In genomic region chr6:87832025-87832825, GRCh38 we compare ENCODE assay signal across 8 cellular contexts.
A peak's percentile ranks its signal among the peaks of the same experiment; 100 is the strongest.
DNase-seq lines count a peak whose midpoint lies in the region; ATAC-seq lines count a peak whose summit lies in the region.

No MANE protein-coding gene starts in this region.

- ATAC-seq in GM18517 (IDR thresholded peaks at IDR 0.05; ENCODE audit: unreplicated experiment) (peak; percentile 71), HG03064 (IDR thresholded peaks at IDR 0.05; ENCODE audit: low read depth, unreplicated experiment) (peak; percentile 52), left colon (peak; percentile 62)

- H3K9ac ChIP-seq in BLaER1 treated with 17β-estradiol and CSF1 and Interleukin-3, amounts not matched to agents 10 nM and 100 nM: peak overlapping the region in 3 of 11 experiments; percentile 29 to 47 (median 34); a peak in 4 of 22 replicates
- peak overlapping the region; percentile 6 to 87 (median 53) for H3K9ac ChIP-seq in subcutaneous abdominal adipose tissue (ENCODE audit: low read length in 5 of 5)

- peak overlapping the region; percentile 18 to 53 (median 37); a peak in 13 of 22 replicates for H3K4me2 ChIP-seq in BLaER1 treated with 17β-estradiol and CSF1 and Interleukin-3, amounts not matched to agents 10 nM and 100 nM

- H3K9me3 ChIP-seq in BLaER1 treated with 17β-estradiol and CSF1 and Interleukin-3, amounts not matched to agents 10 nM and 100 nM (replicated peaks in 1 of 11): no peaks in the 10 kb centered on the region
- H3K9me3 ChIP-seq in subcutaneous abdominal adipose tissue (ENCODE audit: control insufficient read depth in 5 of 5, low read length in 5 of 5): no peaks in the 10 kb centered on the region

- DNase-seq in NCI-H2227 (lab: John Stamatoyannopoulos, UW; ENCODE audit: unreplicated experiment) (peak; percentile 14), amniotic epithelial cell (ENCODE audit: low read depth) (peak; percentile 19), left colon (no peak), HuH-7 (ENCODE audit: low spot score) (no peak)

- no peaks in the 10 kb centered on the region for H4K20me1 ChIP-seq in BLaER1 treated with 17β-estradiol and CSF1 and Interleukin-3, amounts not matched to agents 10 nM and 100 nM

- H3K4me1 ChIP-seq in BLaER1 treated with 17β-estradiol and CSF1 and Interleukin-3, amounts not matched to agents 10 nM and 100 nM: peaks cover 0 to 13% (median 4%) of the 10 kb centered on the region in 10 experiments; a peak in 7 of 20 replicates
- H3K4me1 ChIP-seq in subcutaneous abdominal adipose tissue (ENCODE audit: control insufficient read depth in 5 of 5, insufficient read depth in 5 of 5, low read length in 5 of 5): peaks cover 0 to 6% (median 5%) of the 10 kb centered on the region in 5 donors

- no peaks in the 10 kb centered on the region for H3K27me3 ChIP-seq in BLaER1 treated with 17β-estradiol and CSF1 and Interleukin-3, amounts not matched to agents 10 nM and 100 nM
- no peaks in the 10 kb centered on the region for H3K27me3 ChIP-seq in subcutaneous abdominal adipose tissue (ENCODE audit: control insufficient read depth in 5 of 5, insufficient read depth in 4 of 5, low read length in 5 of 5)

- peak overlapping the region in 4 of 10 experiments; percentile 20 to 43 (median 32); a peak in 5 of 20 replicates for H3K4me3 ChIP-seq in BLaER1 treated with 17β-estradiol and CSF1 and Interleukin-3, amounts not matched to agents 10 nM and 100 nM
- H3K4me3 ChIP-seq in subcutaneous abdominal adipose tissue (ENCODE audit: low read depth in 1 of 5, low read length in 5 of 5): peak overlapping the region; percentile 35 to 68 (median 63)

- no peaks in the 10 kb centered on the region for H3K36me3 ChIP-seq in BLaER1 treated with 17β-estradiol and CSF1 and Interleukin-3, amounts not matched to agents 10 nM and 100 nM
- H3K36me3 ChIP-seq in subcutaneous abdominal adipose tissue (ENCODE audit: control insufficient read depth in 5 of 5, insufficient read depth in 5 of 5, low read length in 5 of 5): no peaks in the 10 kb centered on the region

- peak overlapping the region in 3 of 11 experiments; percentile 12 to 17 (median 15); a peak in 2 of 22 replicates for H3K27ac ChIP-seq in BLaER1 treated with 17β-estradiol and CSF1 and Interleukin-3, amounts not matched to agents 10 nM and 100 nM
- no peak overlapping the region for H3K27ac ChIP-seq in subcutaneous abdominal adipose tissue (ENCODE audit: low read depth, low read length)

- intact Hi-C loops in left colon (cut with DNase I, micrococcal nuclease): no loop called here

Comparison
In these comparisons a context has a peak if more than half of its experiments do, and no peak if none do; other contexts are left out.
1. DNase-seq: peak in NCI-H2227 (single experiment) and amniotic epithelial cell (single experiment); none in left colon (0 of 2) and HuH-7 (single experiment).
2. Peak in every context shown above with its lines, with median percentiles within 50 percentile points of each other: ATAC-seq.